1 cellular context compared by ENCODE assay signal in the genomic region with DNA sequence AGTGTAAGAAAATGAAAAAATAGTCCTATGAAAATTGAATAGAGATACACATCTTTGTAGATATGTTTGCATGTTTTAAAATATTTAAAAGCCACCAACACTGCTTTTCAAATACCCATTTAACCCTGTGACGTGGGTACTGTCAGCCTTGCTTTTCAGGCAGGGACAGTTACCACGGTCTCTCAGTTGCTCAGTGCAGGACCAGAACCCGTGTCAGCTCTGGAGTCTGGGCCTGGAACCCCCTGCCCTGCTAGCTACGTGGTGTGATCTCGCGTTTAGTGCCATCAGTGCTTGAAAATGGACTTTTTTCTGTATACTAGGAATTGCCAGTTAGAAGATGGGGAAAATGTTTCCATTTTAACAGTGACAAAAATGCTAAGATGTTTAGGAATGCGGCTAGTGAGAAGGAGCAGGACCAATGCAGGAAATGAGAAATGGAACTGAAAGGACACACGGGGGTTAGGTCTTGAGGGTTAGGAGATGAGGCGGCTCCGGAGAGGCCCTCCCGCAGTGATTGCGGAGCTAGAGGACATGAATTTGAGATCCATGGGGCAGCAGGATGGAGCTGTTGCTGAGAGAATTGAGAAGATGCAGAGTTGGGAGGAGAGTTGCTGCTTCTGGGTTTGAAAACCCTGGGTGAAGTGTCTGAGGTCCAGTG.
TF ChIP-seq lines count a peak whose summit lies in the region.

No MANE protein-coding gene starts in this region.

TF ChIP-seq in HepG2, 621 proteins besides CTCF, POLR2A, EP300 and RAD21:
- TF ChIP-seq RBM22 (optimal IDR thresholded peaks at IDR 0.05; ENCODE audit: low read length) (no peak), ZNF572 (CRISPR knock-in tag; IDR thresholded peaks at IDR 0.05) (no peak), SCMH1 (CRISPR knock-in tag; IDR thresholded peaks at IDR 0.05; ENCODE audit: borderline replicate concordance) (no peak)
